In genomic region chr11:10405858-10406592, GRCh38 we compare ENCODE assay signal across 8 cellular contexts. TPM values are rescaled to one million over a fixed set of nuclear protein-coding genes. Genes with fewer than 3 reads are reported as not detected.
DNase-seq lines count a peak whose midpoint lies in the region; ATAC-seq and FAIRE-seq lines count a peak whose summit lies in the region.

No MANE protein-coding gene starts in this region.

- no peak overlapping the region for H3K4me3 ChIP-seq in mesendoderm (ENCODE audit: low read length)

- ATAC-seq in HG03342 (IDR thresholded peaks at IDR 0.05; ENCODE audit: unreplicated experiment) (peak; percentile 48), GM19328 (IDR thresholded peaks at IDR 0.05; ENCODE audit: unreplicated experiment) (no peak)

- H3K56ac ChIP-seq in mesendoderm (ENCODE audit: low read length) = peak overlapping the region; percentile 51

- peak; percentile 53 for DNase-seq in DMS79 (lab: John Stamatoyannopoulos, UW)
- DNase-seq in NCI-H460 (ENCODE audit: extremely low read depth, low read depth) = peak; percentile 80
- peak; percentile 56 to 63 for DNase-seq in activated CD4-positive, alpha-beta T cell treated with anti-CD3 and anti-CD28 coated beads for 4 hours
- DNase-seq in mesendoderm = peak; percentile 91
- DNase-seq in stimulated activated CD8-positive, alpha-beta memory T cell treated with anti-CD3 and anti-CD28 coated beads, Interleukin-4, amount 100 ng/mL, for 24 hours (ENCODE audit: low read depth) = peak; percentile 29

- no peak overlapping the region for H3K4me2 ChIP-seq in mesendoderm (ENCODE audit: low read length)

- no peak overlapping the region for H3K27ac ChIP-seq in mesendoderm (ENCODE audit: low read depth, low read length)

- H2AK5ac ChIP-seq in mesendoderm (ENCODE audit: low read length) = no peak overlapping the region

- FAIRE-seq in endometrium (lab: Jason Lieb, UNC) = peak; percentile 89

- no peaks in the 10 kb centered on the region for H3K79me1 ChIP-seq in mesendoderm (ENCODE audit: low read length)

- no CpG with 5 or more reads among the region's 6 CpGs for WGBS in mesendoderm (ENCODE audit: extremely low coverage, insufficient coverage, low lambda C conversion rate)

- H2BK15ac ChIP-seq in mesendoderm (replicated peaks; ENCODE audit: low read depth) = no peak overlapping the region

- no peaks in the 10 kb centered on the region for H3K36me3 ChIP-seq in mesendoderm (ENCODE audit: control insufficient read depth, insufficient read depth, low read length)

- H3K4ac ChIP-seq in mesendoderm (ENCODE audit: low read depth, low read length) = no peak overlapping the region

- no peak overlapping the region for H3K9ac ChIP-seq in mesendoderm (ENCODE audit: low read length)

- no peak overlapping the region for H2BK5ac ChIP-seq in mesendoderm (ENCODE audit: low read length)

- no peak overlapping the region for H2BK120ac ChIP-seq in mesendoderm (ENCODE audit: low read depth, low read length)

- H3K27me3 ChIP-seq in mesendoderm (ENCODE audit: insufficient read depth, low read length, poor library complexity) = no peaks in the 10 kb centered on the region

- no peaks in the 10 kb centered on the region for H3K79me2 ChIP-seq in mesendoderm (ENCODE audit: control insufficient read depth, insufficient read depth, low read length)

- H4K5ac ChIP-seq in mesendoderm (ENCODE audit: low read length) = no peak overlapping the region

- no peak overlapping the region for H3K23ac ChIP-seq in mesendoderm (ENCODE audit: low read length)

- H3K18ac ChIP-seq in mesendoderm (ENCODE audit: low read length) = no peak overlapping the region

- no peak overlapping the region for H4K8ac ChIP-seq in mesendoderm (ENCODE audit: low read depth, low read length)

- no peaks in the 10 kb centered on the region for H3K4me1 ChIP-seq in mesendoderm (ENCODE audit: control insufficient read depth, low read depth, low read length)

RNA-seq across cellular contexts. Expression of gene AMPD3, which starts 49.0 kb away (rescaled TPM):
- 1.3 and 2.0 TPM in 2 replicates for total RNA-seq in NCI-H460 (2014; rRNA removed; shearing (Covaris generic))
- polyA plus RNA-seq in NCI-H460 (2014; cell fraction: nucleus; rRNA removed) = 0.79 and 1.5 TPM in 2 replicates
- 2.4 TPM for polyA plus RNA-seq in mesendoderm (2013, experiment 1 of 2)
- polyA plus RNA-seq in mesendoderm (2013, experiment 2 of 2) = 2.3 TPM

Comparison
In these comparisons a context has a peak if more than half of its experiments do, and no peak if none do; other contexts are left out.
1. DNase-seq: peak in every context shown above with its lines; median percentile 91 in mesendoderm; 80 in NCI-H460; 60 in activated CD4-positive, alpha-beta T cell treated with anti-CD3 and anti-CD28 coated beads for 4 hours; 53 in DMS79; 29 in stimulated activated CD8-positive, alpha-beta memory T cell treated with anti-CD3 and anti-CD28 coated beads, Interleukin-4, amount 100 ng/mL, for 24 hours.